ENCODE assay signal across 17 cellular contexts in genomic region chr17:48751733-48752398, GRCh38. TPM values are rescaled to one million over a fixed set of nuclear protein-coding genes. Genes with fewer than 3 reads are reported as not detected.
DNase-seq lines count a peak whose midpoint lies in the region; ATAC-seq, FAIRE-seq and TF ChIP-seq lines count a peak whose summit lies in the region.
"Had no signal": no experiment of that assay in that cellular context is flagged by ENCODE, and none has a peak within 500 bp of the region (broad histone marks: within the 10 kb centered on the region; RNA-seq: fewer than 3 reads in every experiment).

No MANE protein-coding gene starts in this region.

- no peak for FAIRE-seq in H54 (lab: Jason Lieb, UNC)
- FAIRE-seq: HepG2 had no signal

- H3K27ac Mint-ChIP-seq in IgD-negative memory B cell (peak overlapping the region; percentile 34 to 74 (median 71)), progenitor cell of endocrine pancreas (peak overlapping the region; percentile 81)

- H3K36me3 Mint-ChIP-seq in IgD-negative memory B cell (peaks cover 1% of the 10 kb centered on the region), progenitor cell of endocrine pancreas (ENCODE audit: insufficient read depth) (no peaks in the 10 kb centered on the region)

- ATAC-seq in GM21367 (IDR thresholded peaks at IDR 0.05; ENCODE audit: unreplicated experiment) (no peak), GM21381 (IDR thresholded peaks at IDR 0.05; ENCODE audit: unreplicated experiment) (no peak), GM19324 (IDR thresholded peaks at IDR 0.05; ENCODE audit: low FRiP score, unreplicated experiment) (no peak)
- ATAC-seq: HCT116, Right ventricle myocardium inferior had no signal

- H3K9me3 Mint-ChIP-seq in IgD-negative memory B cell: peaks cover 0 to 9% (median 0%) of the 10 kb centered on the region in 3 donors
- no peaks in the 10 kb centered on the region for H3K9me3 Mint-ChIP-seq in progenitor cell of endocrine pancreas (ENCODE audit: low read depth)

- no peak for TF ChIP-seq POLR2A in H54 (IDR thresholded peaks at IDR 0.05; ENCODE audit: low read depth, low read length)

- TF ChIP-seq CTCF in 22Rv1 (IDR thresholded peaks at IDR 0.05): no peak
- TF ChIP-seq CTCF in progenitor cell of endocrine pancreas (IDR thresholded peaks at IDR 0.05; ENCODE audit: unreplicated experiment): no peak

- H3K4me1 Mint-ChIP-seq in IgD-negative memory B cell (peaks cover 0 to 17% (median 9%) of the 10 kb centered on the region in 3 donors), progenitor cell of endocrine pancreas (ENCODE audit: low read depth) (peaks cover 19% of the 10 kb centered on the region)

- peaks cover 62% of the 10 kb centered on the region for H3K27me3 Mint-ChIP-seq in IgD-negative memory B cell
- H3K27me3 Mint-ChIP-seq in progenitor cell of endocrine pancreas: peaks cover 93% of the 10 kb centered on the region

- peak overlapping the region in 2 of 4 donors; percentile 16 to 58 for H3K4me3 Mint-ChIP-seq in IgD-negative memory B cell
- H3K4me3 Mint-ChIP-seq in progenitor cell of endocrine pancreas (ENCODE audit: low read depth): peak overlapping the region; percentile 58

- DNase-seq in epithelial cell of prostate (ENCODE audit: low read depth, low spot score) (no peak), progenitor cell of endocrine pancreas (ENCODE audit: low spot score, unreplicated experiment) (no peak), H54 (ENCODE audit: insufficient read length, low spot score) (no peak)
- DNase-seq: MG63, NCI-H1092, NCI-H2081 treated with DMSO at 0.1 percent for 48 hours, Peyer's patch had no signal

- H3K27ac ChIP-seq in 22Rv1 (peak overlapping the region; percentile 93), epithelial cell of prostate (peak overlapping the region; percentile 47)
- H3K27ac ChIP-seq: BLaER1, Peyer's patch had no signal

RNA-seq across cellular contexts. Expression of gene HOXB13, which starts 23.3 kb away (rescaled TPM):
- not detected for polyA plus RNA-seq in IgD-negative memory B cell
- not detected in 2 replicates for total RNA-seq in progenitor cell of endocrine pancreas
- total RNA-seq: HepG2, Right ventricle myocardium inferior had no signal
- polyA plus RNA-seq: HepG2 had no signal

RNA-seq across cellular contexts. Expression of gene PRAC2, which starts 28.9 kb away (rescaled TPM):
- not detected for polyA plus RNA-seq in IgD-negative memory B cell
- not detected in 2 replicates for total RNA-seq in progenitor cell of endocrine pancreas
- total RNA-seq: A172, HepG2, Peyer's patch, Right ventricle myocardium inferior had no signal
- polyA plus RNA-seq: HepG2 had no signal

RNA-seq across cellular contexts. Expression of gene PRAC1, which starts 29.5 kb away (rescaled TPM):
- not detected for polyA plus RNA-seq in IgD-negative memory B cell
- not detected in 2 replicates for total RNA-seq in progenitor cell of endocrine pancreas
- total RNA-seq: A172, HepG2, Peyer's patch, Right ventricle myocardium inferior had no signal
- polyA plus RNA-seq: HepG2 had no signal
